1 cellular context compared by ENCODE assay signal in genomic region chr15:71118881-71119632, GRCh38.
TF ChIP-seq lines count a peak whose summit lies in the region.

No MANE protein-coding gene starts in this region.

TF ChIP-seq in GM12878, 131 proteins besides CTCF, POLR2A, EP300 and RAD21:
- no peak for TF ChIP-seq PKNOX1 (IDR thresholded peaks at IDR 0.05)
- TF ChIP-seq ZBED1 (IDR thresholded peaks at IDR 0.05; ENCODE audit: borderline replicate concordance) = no peak
- no peak for TF ChIP-seq ZNF592 (IDR thresholded peaks at IDR 0.05)
- no peak for TF ChIP-seq FOXM1 (IDR thresholded peaks at IDR 0.05; ENCODE audit: low read depth, low read length)
- TF ChIP-seq PRDM15 (CRISPR knock-in tag; IDR thresholded peaks at IDR 0.05) = no peak
- no peak for TF ChIP-seq IRF5 (IDR thresholded peaks at IDR 0.05; ENCODE audit: borderline replicate concordance)
- TF ChIP-seq SRF (IDR thresholded peaks at IDR 0.05; ENCODE audit: low read depth in 2 of 2, low read length in 2 of 2) = no peak
- no peak for TF ChIP-seq RCOR1 (conservative IDR thresholded peaks at IDR 0.05; ENCODE audit: low read depth, low read length)
- TF ChIP-seq SUPT20H (IDR thresholded peaks at IDR 0.05; ENCODE audit: borderline replicate concordance, control insufficient read depth, low read depth, low read length) = no peak
- TF ChIP-seq YY1 (IDR thresholded peaks at IDR 0.05; ENCODE audit: low read depth, low read length) = no peak
- no peak for TF ChIP-seq SMARCA5 (IDR thresholded peaks at IDR 0.05)
- no peak for TF ChIP-seq IRF3 (IDR thresholded peaks at IDR 0.05)
- TF ChIP-seq USF1 (IDR thresholded peaks at IDR 0.05; ENCODE audit: borderline replicate concordance, extremely low read length, insufficient read depth, low read depth, low read length) = no peak
- TF ChIP-seq NFIC (IDR thresholded peaks at IDR 0.05; ENCODE audit: low read depth, low read length) = no peak
- TF ChIP-seq NRF1 (conservative IDR thresholded peaks at IDR 0.05; ENCODE audit: low read depth, low read length) = no peak
